ENCODE assay signal across 12 cellular contexts in the genomic region with DNA sequence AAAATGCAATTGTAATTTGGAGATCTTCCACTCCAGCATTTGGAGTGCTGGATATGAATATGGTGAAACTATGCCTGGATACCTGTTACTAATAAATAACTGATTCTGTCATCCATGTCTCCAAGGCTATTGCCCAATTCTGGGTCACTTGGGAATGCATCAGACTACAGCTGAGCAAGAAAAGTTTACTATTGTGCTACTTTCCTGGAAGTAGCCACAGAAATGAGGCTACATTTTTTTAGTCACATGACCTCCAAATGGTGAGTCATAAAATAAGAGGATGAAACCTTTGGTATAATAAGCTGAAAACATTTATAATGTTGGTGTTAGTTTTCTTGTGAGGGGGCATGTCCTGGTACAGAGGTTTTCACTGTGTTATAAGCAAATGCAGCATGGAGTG. TPM values are rescaled to one million over a fixed set of nuclear protein-coding genes. Genes with fewer than 3 reads are reported as not detected.
A peak's percentile ranks its signal among the peaks of the same experiment; 100 is the strongest.
DNase-seq lines count a peak whose midpoint lies in the region; ATAC-seq and TF ChIP-seq lines count a peak whose summit lies in the region.
"Had no signal": no experiment of that assay in that cellular context is flagged by ENCODE, and none has a peak within 500 bp of the region (broad histone marks: within the 10 kb centered on the region; RNA-seq: fewer than 3 reads in every experiment).

No MANE protein-coding gene starts in this region.

- no peaks in the 10 kb centered on the region for H3K27me3 ChIP-seq in RWPE2 (ENCODE audit: insufficient read depth, poor library complexity, severe bottlenecking)
- H3K27me3 ChIP-seq: tibial artery had no signal

- no peaks in the 10 kb centered on the region for H3K4me1 ChIP-seq in RWPE2 (ENCODE audit: insufficient read depth, poor library complexity, severe bottlenecking)
- H3K4me1 ChIP-seq: tibial artery had no signal

- peaks cover 2% of the 10 kb centered on the region for H3K27me3 Mint-ChIP-seq in activated naive CD4-positive, alpha-beta T cell treated with anti-CD3 and anti-CD28 coated beads, Interleukin-2, amount 50 U/mL, for 24 hours

- DNase-seq in activated naive CD4-positive, alpha-beta T cell treated with anti-CD3 and anti-CD28 coated beads, Interleukin-2, amount 50 U/mL, for 72 hours (ENCODE audit: low spot score in 2 of 2): no peak
- DNase-seq in RWPE2 (ENCODE audit: low spot score) (no peak), fibroblast of mammary gland (ENCODE audit: low read depth) (peak; percentile 87), skeletal muscle cell (ENCODE audit: low read depth) (peak; percentile 80), NCI-H774 (lab: John Stamatoyannopoulos, UW) (no peak), NCI-H526 (lab: John Stamatoyannopoulos, UW) (no peak)
- DNase-seq: effector memory CD4-positive, alpha-beta T cell; Karpas-422; tibial artery had no signal

- H3K9me3 Mint-ChIP-seq in activated naive CD4-positive, alpha-beta T cell treated with anti-CD3 and anti-CD28 coated beads, Interleukin-2, amount 50 U/mL, for 24 hours: no peaks in the 10 kb centered on the region
- peaks cover 0 to 3% of the 10 kb centered on the region in 2 donors for H3K9me3 Mint-ChIP-seq in activated naive CD4-positive, alpha-beta T cell treated with anti-CD3 and anti-CD28 coated beads, Interleukin-2, amount 50 U/mL, for 72 hours

- ATAC-seq in activated naive CD4-positive, alpha-beta T cell treated with anti-CD3 and anti-CD28 coated beads, Interleukin-2, amount 50 U/mL, for 72 hours: no peak
- peak; percentile 58; the same call in 2 of the 3 replicates for ATAC-seq in RWPE2 (ENCODE audit: low read depth)
- no peak for ATAC-seq in HG03039 (IDR thresholded peaks at IDR 0.05; ENCODE audit: unreplicated experiment)

- no peak overlapping the region for H3K27ac ChIP-seq in RWPE2 (ENCODE audit: poor library complexity, severe bottlenecking)
- H3K27ac ChIP-seq: tibial artery had no signal

- no peak overlapping the region for H3K4me3 Mint-ChIP-seq in activated naive CD4-positive, alpha-beta T cell treated with anti-CD3 and anti-CD28 coated beads, Interleukin-2, amount 50 U/mL, for 24 hours

- H3K4me3 ChIP-seq in RWPE2 (ENCODE audit: severe bottlenecking) (no peak overlapping the region), fibroblast of mammary gland (ENCODE audit: control insufficient read depth, low read depth, low read length) (no peak overlapping the region), skeletal muscle cell (ENCODE audit: low read depth, low read length) (no peak overlapping the region)
- H3K4me3 ChIP-seq: tibial artery had no signal

- no peaks in the 10 kb centered on the region for H3K36me3 Mint-ChIP-seq in activated naive CD4-positive, alpha-beta T cell treated with anti-CD3 and anti-CD28 coated beads, Interleukin-2, amount 50 U/mL, for 24 hours
- H3K36me3 Mint-ChIP-seq in activated naive CD4-positive, alpha-beta T cell treated with anti-CD3 and anti-CD28 coated beads, Interleukin-2, amount 50 U/mL, for 72 hours: no peaks in the 10 kb centered on the region

- no peaks in the 10 kb centered on the region for H3K36me3 ChIP-seq in RWPE2 (ENCODE audit: low read depth)
- H3K36me3 ChIP-seq: tibial artery had no signal

- TF ChIP-seq CTCF in RWPE2 (IDR thresholded peaks at IDR 0.05; ENCODE audit: poor library complexity, severe bottlenecking) (no peak), fibroblast of mammary gland (conservative IDR thresholded peaks at IDR 0.05; ENCODE audit: control insufficient read depth, insufficient read depth, low read depth, low read length) (no peak)

- peaks cover 4% of the 10 kb centered on the region for H3K4me1 Mint-ChIP-seq in activated naive CD4-positive, alpha-beta T cell treated with anti-CD3 and anti-CD28 coated beads, Interleukin-2, amount 50 U/mL, for 24 hours

- H3K9me3 ChIP-seq in RWPE2 (ENCODE audit: severe bottlenecking): no peaks in the 10 kb centered on the region
- H3K9me3 ChIP-seq: tibial artery had no signal

- H3K27ac Mint-ChIP-seq in activated naive CD4-positive, alpha-beta T cell treated with anti-CD3 and anti-CD28 coated beads, Interleukin-2, amount 50 U/mL, for 24 hours: peak overlapping the region; percentile 20
- H3K27ac Mint-ChIP-seq in activated naive CD4-positive, alpha-beta T cell treated with anti-CD3 and anti-CD28 coated beads, Interleukin-2, amount 50 U/mL, for 72 hours: no peak overlapping the region

RNA-seq across cellular contexts. Expression of a gene that starts 44.4 kb away (rescaled TPM):
- under 1 TPM in 1 of 2 donors, not detected in 1; 0.47 TPM for total RNA-seq in activated naive CD4-positive, alpha-beta T cell treated with anti-CD3 and anti-CD28 coated beads, Interleukin-2, amount 50 U/mL, for 72 hours
- total RNA-seq: skeletal muscle tissue had no signal

RNA-seq across cellular contexts. Expression of a gene that starts 44.5 kb away (rescaled TPM):
- 10 to 100 TPM; 13.3 to 14.9 TPM for total RNA-seq in activated naive CD4-positive, alpha-beta T cell treated with anti-CD3 and anti-CD28 coated beads, Interleukin-2, amount 50 U/mL, for 72 hours

Comparison
In these comparisons a context has a peak if more than half of its experiments do, and no peak if none do; other contexts are left out.
1. DNase-seq: peak in fibroblast of mammary gland (single experiment) and skeletal muscle cell (single experiment); none in activated naive CD4-positive, alpha-beta T cell treated with anti-CD3 and anti-CD28 coated beads, Interleukin-2, amount 50 U/mL, for 72 hours (0 of 2), RWPE2 (single experiment), NCI-H774 (single experiment) and NCI-H526 (0 of 2).